20 cellular contexts compared by ENCODE assay signal in genomic region chr4:10056334-10057022, GRCh38.
"Had no signal": no experiment of that assay in that cellular context is flagged by ENCODE, and none has a peak within 500 bp of the region (broad histone marks: within the 10 kb centered on the region; RNA-seq: fewer than 3 reads in every experiment).

No MANE protein-coding gene starts in this region.

- H3K9me3 Mint-ChIP-seq: activated CD4-positive, alpha-beta memory T cell treated with anti-CD3 and anti-CD28 coated beads for 36 hours; activated naive CD4-positive, alpha-beta T cell treated with anti-CD3 and anti-CD28 coated beads, Interleukin-2, amount 10 ng/mL, durations not matched to agents 7 days and 5 days; stimulated activated memory B cell treated with anti-CD40 and anti-IgM and Interleukin-4, amounts not matched to agents 10 μg/mL and 1 μg/mL and 100 μg/mL, for 72 hours; T-helper 1 cell treated with Interleukin-12 subunit alpha and Interleukin-12 subunit beta and Interleukin-4 antibody, amounts not matched to agents 30 μg/mL and 1 μg/mL, for 36 hours had no signal

- H3K4me1 Mint-ChIP-seq: activated B cell treated with CpG ODN at 0.5 μM for 24 hours; activated CD4-positive, alpha-beta T cell treated with anti-CD3 and anti-CD28 coated beads for 36 hours had no signal

- H3K27ac ChIP-seq: brain microvascular endothelial cell, coronary artery, left lung, ovary, sigmoid colon, transverse colon had no signal

- H3K9me3 ChIP-seq: left lung, ovary, sigmoid colon, transverse colon had no signal

- H3K36me3 ChIP-seq: brain microvascular endothelial cell, left lung, ovary, sigmoid colon, transverse colon had no signal

- H3K4me3 Mint-ChIP-seq: activated B cell treated with CpG ODN at 0.5 μM for 24 hours; activated CD4-positive, alpha-beta memory T cell treated with anti-CD3 and anti-CD28 coated beads for 36 hours; activated CD4-positive, alpha-beta T cell treated with anti-CD3 and anti-CD28 coated beads for 36 hours; activated naive CD4-positive, alpha-beta T cell treated with anti-CD3 and anti-CD28 coated beads, Interleukin-2, amount 10 ng/mL, durations not matched to agents 7 days and 5 days; endodermal cell; naive thymus-derived CD4-positive, alpha-beta T cell; stimulated activated memory B cell treated with anti-CD40 and anti-IgM and Interleukin-4, amounts not matched to agents 10 μg/mL and 1 μg/mL and 100 μg/mL, for 72 hours; T-helper 1 cell treated with Interleukin-12 subunit alpha and Interleukin-12 subunit beta and Interleukin-4 antibody, amounts not matched to agents 30 μg/mL and 1 μg/mL, for 36 hours had no signal

- ATAC-seq: activated CD4-positive, alpha-beta T cell treated with anti-CD3 and anti-CD28 coated beads for 36 hours; left lung; naive thymus-derived CD4-positive, alpha-beta T cell; stimulated activated memory B cell treated with anti-CD40 and anti-IgM and Interleukin-4, amounts not matched to agents 10 μg/mL and 1 μg/mL and 100 μg/mL, for 72 hours had no signal

- H3K27me3 Mint-ChIP-seq: activated B cell treated with CpG ODN at 0.5 μM for 24 hours; activated CD4-positive, alpha-beta memory T cell treated with anti-CD3 and anti-CD28 coated beads for 36 hours; activated CD4-positive, alpha-beta T cell treated with anti-CD3 and anti-CD28 coated beads for 36 hours; activated naive CD4-positive, alpha-beta T cell treated with anti-CD3 and anti-CD28 coated beads, Interleukin-2, amount 10 ng/mL, durations not matched to agents 7 days and 5 days; naive thymus-derived CD4-positive, alpha-beta T cell; stimulated activated memory B cell treated with anti-CD40 and anti-IgM and Interleukin-4, amounts not matched to agents 10 μg/mL and 1 μg/mL and 100 μg/mL, for 72 hours had no signal

- H3K4me3 ChIP-seq: coronary artery, left lung, ovary, sigmoid colon, smooth muscle cell, transverse colon had no signal

- H3K27me3 ChIP-seq: brain microvascular endothelial cell, left lung, ovary, sigmoid colon, transverse colon had no signal

- H3K4me1 ChIP-seq: left lung, sigmoid colon had no signal

- DNase-seq: activated B cell treated with CpG ODN at 0.5 μM for 24 hours; activated CD4-positive, alpha-beta memory T cell treated with anti-CD3 and anti-CD28 coated beads for 36 hours; activated CD4-positive, alpha-beta T cell treated with anti-CD3 and anti-CD28 coated beads for 36 hours; activated effector memory CD4-positive, alpha-beta T cell treated with anti-CD3 and anti-CD28 coated beads, Interleukin-2, amount 50 U/mL, for 16 hours; activated naive CD4-positive, alpha-beta T cell treated with anti-CD3 and anti-CD28 coated beads, Interleukin-2, amount 10 ng/mL, durations not matched to agents 7 days and 5 days; activated T-cell treated with anti-CD3 and anti-CD28 coated beads for 4 hours; brain microvascular endothelial cell; central memory CD4-positive, alpha-beta T cell; left lung; naive thymus-derived CD4-positive, alpha-beta T cell; ovary; sigmoid colon; stimulated activated CD4-positive, alpha-beta T cell treated with anti-CD3 and anti-CD28 coated beads, Interleukin-15, amount 100 ng/mL, for 24 hours; T1000; transverse colon had no signal

- H3K4me2 ChIP-seq: smooth muscle cell had no signal

- H3K27ac Mint-ChIP-seq: activated B cell treated with CpG ODN at 0.5 μM for 24 hours; activated CD4-positive, alpha-beta memory T cell treated with anti-CD3 and anti-CD28 coated beads for 36 hours; activated CD4-positive, alpha-beta T cell treated with anti-CD3 and anti-CD28 coated beads for 36 hours; activated naive CD4-positive, alpha-beta T cell treated with anti-CD3 and anti-CD28 coated beads, Interleukin-2, amount 10 ng/mL, durations not matched to agents 7 days and 5 days; endodermal cell; stimulated activated memory B cell treated with anti-CD40 and anti-IgM and Interleukin-4, amounts not matched to agents 10 μg/mL and 1 μg/mL and 100 μg/mL, for 72 hours; T-helper 1 cell treated with Interleukin-12 subunit alpha and Interleukin-12 subunit beta and Interleukin-4 antibody, amounts not matched to agents 30 μg/mL and 1 μg/mL, for 36 hours had no signal
